ENCODE assay signal across 20 cellular contexts in the genomic region with DNA sequence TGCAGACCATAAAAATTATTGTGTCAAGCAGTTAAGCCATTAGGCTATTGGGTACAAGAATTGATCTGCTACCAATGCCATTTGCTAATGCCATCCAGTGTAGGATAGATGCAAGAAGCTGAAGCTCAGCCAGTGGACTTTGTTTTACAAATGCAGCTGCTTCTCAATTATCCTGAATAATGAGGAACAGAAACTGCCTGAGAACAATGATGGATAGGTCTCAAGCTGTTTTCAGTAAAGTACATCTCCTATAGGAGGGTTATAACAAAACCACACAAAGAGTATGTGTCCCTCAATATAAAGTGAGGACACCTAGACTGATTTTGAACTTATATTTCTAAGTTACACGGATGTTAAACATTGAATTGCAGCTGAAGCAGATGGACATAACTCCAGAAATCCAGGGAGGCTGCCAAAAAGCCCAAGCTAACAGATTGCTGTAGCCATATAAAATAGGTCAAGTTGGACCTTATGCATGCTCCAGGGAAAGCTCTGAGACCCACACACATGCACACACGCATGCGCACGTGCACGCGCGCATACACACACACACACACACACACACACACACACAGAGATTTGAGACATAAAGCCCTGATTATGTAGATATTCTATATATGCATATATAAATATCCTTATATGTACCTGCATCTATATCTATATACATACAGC.
A peak's percentile ranks its signal among the peaks of the same experiment; 100 is the strongest.
DNase-seq lines count a peak whose midpoint lies in the region; ATAC-seq and TF ChIP-seq lines count a peak whose summit lies in the region.
"Had no signal": no experiment of that assay in that cellular context is flagged by ENCODE, and none has a peak within 500 bp of the region (broad histone marks: within the 10 kb centered on the region; RNA-seq: fewer than 3 reads in every experiment).

No MANE protein-coding gene starts in this region.

- ATAC-seq in gastroesophageal sphincter: no peak
- ATAC-seq: left cardiac atrium, Panc1, WTC11 had no signal

- TF ChIP-seq EP300 in gastroesophageal sphincter (IDR thresholded peaks at IDR 0.05): no peak

- H4K20me1 ChIP-seq in Karpas-422 (ENCODE audit: insufficient read depth, low read depth, low read length) (no peaks in the 10 kb centered on the region), osteoblast (ENCODE audit: insufficient read depth, low read length) (no peaks in the 10 kb centered on the region)

- DNase-seq in DMS 273 (lab: John Stamatoyannopoulos, UW; ENCODE audit: unreplicated experiment) (peak; percentile 84), Karpas-422 (peak; percentile 59), NOMO-1 treated with dmso at 0.1 percent for 144 hours (lab: John Stamatoyannopoulos, UW; ENCODE audit: unreplicated experiment) (peak; percentile 22), osteoblast (ENCODE audit: insufficient read length, low spot score, missing footprints) (no peak), HAP-1 (ENCODE audit: low spot score in 2 of 2) (no peak), NCI-H510A treated with DMSO at 0.1 percent for 48 hours (lab: John Stamatoyannopoulos, UW) (no peak), ecto neural progenitor cell (ENCODE audit: low spot score) (no peak)
- DNase-seq: activated CD4-positive, alpha-beta T cell treated with anti-CD3 and anti-CD28 coated beads, Interleukin-2, amount 50 U/mL, for 48 hours; IMR-90; left cardiac atrium; NCI-H1436; NCI-H526 treated with DMSO at 0.1 percent for 48 hours; psoas muscle; SIG-M5; SW 1271; T1000 had no signal

- H3K79me2 ChIP-seq in Karpas-422 (ENCODE audit: low read length) (no peaks in the 10 kb centered on the region), osteoblast (ENCODE audit: insufficient read depth, low read length) (no peaks in the 10 kb centered on the region)

- no peaks in the 10 kb centered on the region for H3K9me3 ChIP-seq in Karpas-422 (ENCODE audit: low read length)
- no peaks in the 10 kb centered on the region for H3K9me3 ChIP-seq in gastroesophageal sphincter
- no peaks in the 10 kb centered on the region for H3K9me3 ChIP-seq in osteoblast (ENCODE audit: low read depth, low read length)
- no peaks in the 10 kb centered on the region for H3K9me3 ChIP-seq in HAP-1
- H3K9me3 ChIP-seq: neutrophil, psoas muscle had no signal

- H3K9ac ChIP-seq in Karpas-422 (ENCODE audit: low read length): no peak overlapping the region

- H3K27me3 ChIP-seq in Karpas-422 (ENCODE audit: low read length): no peaks in the 10 kb centered on the region
- H3K27me3 ChIP-seq in gastroesophageal sphincter: no peaks in the 10 kb centered on the region
- H3K27me3 ChIP-seq in osteoblast (ENCODE audit: insufficient read depth, low read length): no peaks in the 10 kb centered on the region
- H3K27me3 ChIP-seq in HAP-1 (ENCODE audit: low read depth): no peaks in the 10 kb centered on the region
- H3K27me3 ChIP-seq: neutrophil had no signal

- TF ChIP-seq POLR2A in gastroesophageal sphincter (IDR thresholded peaks at IDR 0.05): no peak

- H3K4me2 ChIP-seq in Karpas-422 (ENCODE audit: low read depth, low read length, poor library complexity, severe bottlenecking) (no peak overlapping the region), osteoblast (ENCODE audit: insufficient read depth, low read length) (no peak overlapping the region)

- H3K4me1 ChIP-seq in Karpas-422 (ENCODE audit: low read length): peaks cover 9% of the 10 kb centered on the region
- H3K4me1 ChIP-seq in gastroesophageal sphincter: peaks cover 3 to 44% (median 10%) of the 10 kb centered on the region in 3 donors
- H3K4me1 ChIP-seq in osteoblast (ENCODE audit: insufficient read depth, low read length): no peaks in the 10 kb centered on the region
- H3K4me1 ChIP-seq in HAP-1: no peaks in the 10 kb centered on the region

- H2AFZ ChIP-seq in Karpas-422 (ENCODE audit: low read length) (no peak overlapping the region), osteoblast (ENCODE audit: low read length) (no peak overlapping the region)

- H3K27ac ChIP-seq in Karpas-422 (ENCODE audit: low read length) (no peak overlapping the region), gastroesophageal sphincter (peak overlapping the region; percentile 77 to 98 (median 80)), osteoblast (ENCODE audit: low read depth, low read length) (no peak overlapping the region)
- H3K27ac ChIP-seq: neutrophil had no signal

- WGBS in gastroesophageal sphincter (ENCODE audit: low coverage in 1 of 2), 2 donors: 35 to 82% methylated on average over 2 to 7 of the region's 7 CpGs

- H3K36me3 ChIP-seq in Karpas-422 (ENCODE audit: insufficient read depth, low read length): no peaks in the 10 kb centered on the region
- no peaks in the 10 kb centered on the region for H3K36me3 ChIP-seq in gastroesophageal sphincter
- H3K36me3 ChIP-seq in osteoblast (ENCODE audit: insufficient read depth, low read length): no peaks in the 10 kb centered on the region
- H3K36me3 ChIP-seq in HAP-1 (replicated peaks): no peaks in the 10 kb centered on the region
- H3K36me3 ChIP-seq: neutrophil had no signal

- H3K4me3 ChIP-seq in Karpas-422 (ENCODE audit: low read length) (no peak overlapping the region), gastroesophageal sphincter (no peak overlapping the region), osteoblast (ENCODE audit: insufficient read depth, low read length) (no peak overlapping the region), HAP-1 (no peak overlapping the region)
- H3K4me3 ChIP-seq: psoas muscle had no signal

- no peak for TF ChIP-seq CTCF in gastroesophageal sphincter (IDR thresholded peaks at IDR 0.05)
- TF ChIP-seq CTCF in osteoblast (IDR thresholded peaks at IDR 0.05; ENCODE audit: extremely low read depth, low read depth, low read length): no peak

- in situ Hi-C loops in HAP-1 (cut with MboI; ENCODE audit: low sequenced_read_pairs): no loop called here

- no peaks in the 10 kb centered on the region for H3K9me2 ChIP-seq in Karpas-422 (replicated peaks; ENCODE audit: insufficient read depth, low read length)

Comparison
In these comparisons a context has a peak if more than half of its experiments do, and no peak if none do; other contexts are left out.
1. DNase-seq: peak in DMS 273 (single experiment), Karpas-422 (single experiment) and NOMO-1 treated with dmso at 0.1 percent for 144 hours (single experiment); none in osteoblast (single experiment), HAP-1 (0 of 2), NCI-H510A treated with DMSO at 0.1 percent for 48 hours (single experiment) and ecto neural progenitor cell (single experiment).
2. H3K27ac ChIP-seq: peak in gastroesophageal sphincter (4 of 4); none in Karpas-422 (single experiment) and osteoblast (single experiment).